In genomic region chr12:54207539-54208267, GRCh38 we compare ENCODE assay signal across 8 cellular contexts. TPM values are rescaled to one million over a fixed set of nuclear protein-coding genes. Genes with fewer than 3 reads are reported as not detected.
DNase-seq lines count a peak whose midpoint lies in the region; ATAC-seq, FAIRE-seq and TF ChIP-seq lines count a peak whose summit lies in the region.

No MANE protein-coding gene starts in this region.

- no peaks in the 10 kb centered on the region for H4K20me1 ChIP-seq in astrocyte (ENCODE audit: insufficient read depth, low read length)

- no peak overlapping the region for H3K9ac ChIP-seq in astrocyte (ENCODE audit: low read length)

- peaks cover 0 to 4% (median 2%) of the 10 kb centered on the region in 4 donors for H3K4me1 Mint-ChIP-seq in CD4-positive, alpha-beta memory T cell
- peaks cover 2% of the 10 kb centered on the region for H3K4me1 Mint-ChIP-seq in T-helper 2 cell treated with Interferon-gamma antibody and Interleukin-4, amounts not matched to agents 5 μg/mL and 100 μg/mL, for 36 hours (ENCODE audit: low read depth)
- no peaks in the 10 kb centered on the region for H3K4me1 Mint-ChIP-seq in astrocyte (ENCODE audit: low read depth, unreplicated experiment)

- H3K27ac Mint-ChIP-seq in CD4-positive, alpha-beta memory T cell: peak overlapping the region in 1 of 7 donors; percentile 30
- H3K27ac Mint-ChIP-seq in T-helper 2 cell treated with Interferon-gamma antibody and Interleukin-4, amounts not matched to agents 5 μg/mL and 100 μg/mL, for 36 hours: no peak overlapping the region
- peak overlapping the region; percentile 48 for H3K27ac Mint-ChIP-seq in astrocyte (ENCODE audit: unreplicated experiment)

- H3K9me3 ChIP-seq in CD4-positive, alpha-beta memory T cell (ENCODE audit: control insufficient read depth in 1 of 2, low read length in 2 of 2): no peaks in the 10 kb centered on the region
- H3K9me3 ChIP-seq in astrocyte (ENCODE audit: insufficient read depth, low read depth, low read length): no peaks in the 10 kb centered on the region

- H3K9me3 Mint-ChIP-seq in CD4-positive, alpha-beta memory T cell: peaks cover 0 to 2% (median 0%) of the 10 kb centered on the region in 8 donors
- no peaks in the 10 kb centered on the region for H3K9me3 Mint-ChIP-seq in T-helper 2 cell treated with Interferon-gamma antibody and Interleukin-4, amounts not matched to agents 5 μg/mL and 100 μg/mL, for 36 hours
- peaks cover 3% of the 10 kb centered on the region for H3K9me3 Mint-ChIP-seq in astrocyte (ENCODE audit: unreplicated experiment)

- intact Hi-C loops in CD4-positive, alpha-beta memory T cell (cut with micrococcal nuclease): loop anchor here (1.0 kb wide), 1 partner anchor 201 kb away; no protein-coding TSS in a partner anchor

- TF ChIP-seq CTCF in GM20000 (IDR thresholded peaks at IDR 0.05; ENCODE audit: extremely low read depth, missing control alignments) (peak; percentile 92), astrocyte (IDR thresholded peaks at IDR 0.05; ENCODE audit: insufficient read depth, low read depth, low read length) (peak; percentile 68)

- H2AFZ ChIP-seq in astrocyte (ENCODE audit: low read depth, low read length): no peak overlapping the region

- no peaks in the 10 kb centered on the region for H3K36me3 ChIP-seq in CD4-positive, alpha-beta memory T cell (ENCODE audit: insufficient read depth, low read length)
- H3K36me3 ChIP-seq in astrocyte (ENCODE audit: insufficient read depth, low read length): no peaks in the 10 kb centered on the region

- no peaks in the 10 kb centered on the region for H3K36me3 Mint-ChIP-seq in CD4-positive, alpha-beta memory T cell
- no peaks in the 10 kb centered on the region for H3K36me3 Mint-ChIP-seq in T-helper 2 cell treated with Interferon-gamma antibody and Interleukin-4, amounts not matched to agents 5 μg/mL and 100 μg/mL, for 36 hours (ENCODE audit: low read depth)
- H3K36me3 Mint-ChIP-seq in astrocyte (ENCODE audit: low read depth, unreplicated experiment): no peaks in the 10 kb centered on the region

- peaks cover 9 to 23% of the 10 kb centered on the region in 2 donors for H3K27me3 Mint-ChIP-seq in CD4-positive, alpha-beta memory T cell
- H3K27me3 Mint-ChIP-seq in T-helper 2 cell treated with Interferon-gamma antibody and Interleukin-4, amounts not matched to agents 5 μg/mL and 100 μg/mL, for 36 hours (ENCODE audit: low read depth): peaks cover 38% of the 10 kb centered on the region
- peaks cover 78% of the 10 kb centered on the region for H3K27me3 Mint-ChIP-seq in astrocyte (ENCODE audit: low read depth, unreplicated experiment)

- DNase-seq in CD4-positive, alpha-beta memory T cell: peak; percentile 58 to 71 (median 64)
- peak; percentile 76 for DNase-seq in GM20000 (ENCODE audit: low spot score)
- DNase-seq in MV-4-11 (lab: John Stamatoyannopoulos, UW): peak; percentile 29
- peak; percentile 56 for DNase-seq in T-helper 2 cell treated with Interferon-gamma antibody and Interleukin-4, amounts not matched to agents 5 μg/mL and 100 μg/mL, for 36 hours (ENCODE audit: low spot score)
- DNase-seq in astrocyte (ENCODE audit: low read depth): no peak
- peak; percentile 87 for DNase-seq in iPS-NIHi7 (ENCODE audit: extremely low spot score)
- peak in 3 of 4 experiments; percentile 70 to 72 (median 71) for DNase-seq in stimulated activated CD4-positive, alpha-beta T cell treated with anti-CD3 and anti-CD28 coated beads, Interleukin-1b, Interleukin-23, amount 100 ng/mL, for 24 hours (ENCODE audit: low read depth in 4 of 4, low spot score in 1 of 4)

- no peaks in the 10 kb centered on the region for H3K79me2 ChIP-seq in astrocyte (ENCODE audit: insufficient read depth, low read length)

- no peak for FAIRE-seq in astrocyte (lab: Jason Lieb, UNC)

- no peak overlapping the region for H3K27ac ChIP-seq in CD4-positive, alpha-beta memory T cell (ENCODE audit: low read depth, low read length)
- no peak overlapping the region for H3K27ac ChIP-seq in astrocyte (ENCODE audit: low read depth, low read length)

- no peak for ATAC-seq in HG02884 (IDR thresholded peaks at IDR 0.05; ENCODE audit: unreplicated experiment)

- H3K4me1 ChIP-seq in CD4-positive, alpha-beta memory T cell (ENCODE audit: insufficient read depth, low read length): peaks cover 6% of the 10 kb centered on the region
- H3K4me1 ChIP-seq in astrocyte (ENCODE audit: insufficient read depth, low read length): no peaks in the 10 kb centered on the region

- no peaks in the 10 kb centered on the region for H3K27me3 ChIP-seq in CD4-positive, alpha-beta memory T cell (ENCODE audit: insufficient read depth, low read length)
- H3K27me3 ChIP-seq in astrocyte (ENCODE audit: insufficient read depth, low read length): peaks cover 43% of the 10 kb centered on the region

- H3K4me3 ChIP-seq in CD4-positive, alpha-beta memory T cell (ENCODE audit: low read length in 2 of 2): no peak overlapping the region
- H3K4me3 ChIP-seq in astrocyte (ENCODE audit: insufficient read depth, low read depth, low read length): no peak overlapping the region

- CTCF ChIA-PET in CD4-positive, alpha-beta memory T cell (lab: Charles Lee; ENCODE audit: partially characterized antibody): interaction anchor here (0.7 to 7.9 kb wide), 21 partner anchors 8 to 284 kb away, joined by 3 to 103 read pairs (median 6); partner anchors contain the start of genes HOXC10, HOXC5, HOXC8 and HOXC9

- H3K4me2 ChIP-seq in astrocyte (ENCODE audit: low read length): no peak overlapping the region

- POLR2A ChIA-PET in CD4-positive, alpha-beta memory T cell (lab: Charles Lee; ENCODE audit: partially characterized antibody): interaction anchor here (1.1 to 2.2 kb wide), 2 partner anchors 9 to 201 kb away, joined by 3 to 11 read pairs; no protein-coding TSS in a partner anchor

- no peak overlapping the region for H3K4me3 Mint-ChIP-seq in CD4-positive, alpha-beta memory T cell
- H3K4me3 Mint-ChIP-seq in T-helper 2 cell treated with Interferon-gamma antibody and Interleukin-4, amounts not matched to agents 5 μg/mL and 100 μg/mL, for 36 hours: no peak overlapping the region
- H3K4me3 Mint-ChIP-seq in astrocyte (ENCODE audit: unreplicated experiment): no peak overlapping the region

RNA-seq across cellular contexts. Expression of gene SMUG1, which starts 18.9 kb away (rescaled TPM):
- 10 to 100 TPM; 27.2 to 30.7 TPM for total RNA-seq in CD4-positive, alpha-beta memory T cell
- 10 to 100 TPM; 24.6 to 38.2 TPM for polyA plus RNA-seq in CD4-positive, alpha-beta memory T cell
- total RNA-seq in astrocyte: 22.4 and 23.8 TPM in 2 replicates
